ENCODE assay signal across 22 cellular contexts in genomic region chr3:124398594-124398993, GRCh38.
A peak's percentile ranks its signal among the peaks of the same experiment; 100 is the strongest.
DNase-seq lines count a peak whose midpoint lies in the region; ATAC-seq, FAIRE-seq and TF ChIP-seq lines count a peak whose summit lies in the region.
"Had no signal": no experiment of that assay in that cellular context is flagged by ENCODE, and none has a peak within 500 bp of the region (broad histone marks: within the 10 kb centered on the region; RNA-seq: fewer than 3 reads in every experiment).

No MANE protein-coding gene starts in this region.

- H4K8ac ChIP-seq in H1 (ENCODE audit: extremely low read depth, insufficient read depth, low read length): no peak overlapping the region

- no peak overlapping the region for H4K91ac ChIP-seq in H1 (replicated peaks; ENCODE audit: insufficient read length, low read length)

- H3K18ac ChIP-seq in H1 (ENCODE audit: extremely low read depth, low read length): no peak overlapping the region

- no peak overlapping the region for H3K23ac ChIP-seq in H1 (ENCODE audit: insufficient read length)

- DNase-seq in coronary artery (ENCODE audit: low spot score) (no peak), H1 (ENCODE audit: low read depth in 1 of 2, low spot score in 2 of 2) (no peak), thoracic aorta (ENCODE audit: low spot score) (no peak), AG20443 (ENCODE audit: low spot score) (no peak), spleen (no peak), midbrain (lab: John Stamatoyannopoulos, UW) (no peak)
- DNase-seq: 8988T; ACHN; AML-193; Caco-2; Calu3; CD4-positive, alpha-beta T cell; CD8-positive, alpha-beta T cell; DMS79 treated with DMSO at 0.1 percent for 48 hours; GF-D8 had no signal

- no peak overlapping the region for H2BK5ac ChIP-seq in H1 (ENCODE audit: low read depth, low read length)

- H3K4me2 ChIP-seq in H1 (ENCODE audit: insufficient read depth in 1 of 2, low read depth in 2 of 2, low read length in 2 of 2): no peak overlapping the region
- H3K4me2 ChIP-seq: BLaER1 treated with 17β-estradiol and CSF1 and Interleukin-3, amounts not matched to agents 10 nM and 100 nM had no signal

- no peak for TF ChIP-seq CTCF in coronary artery (IDR thresholded peaks at IDR 0.05)
- TF ChIP-seq CTCF in H1 (IDR thresholded peaks at IDR 0.05; ENCODE audit: control extremely low read depth in 1 of 3, insufficient read depth in 1 of 3, low read depth in 1 of 3, low read length in 3 of 3): no peak
- TF ChIP-seq CTCF in thoracic aorta (IDR thresholded peaks at IDR 0.05): no peak
- TF ChIP-seq CTCF in spleen (IDR thresholded peaks at IDR 0.05 in 8 of 11, conservative IDR thresholded peaks at IDR 0.05 in 3 of 11): no peak

- no peak overlapping the region for H2AFZ ChIP-seq in H1 (ENCODE audit: low read length)

- TF ChIP-seq POLR2A in H1 (IDR thresholded peaks at IDR 0.05; ENCODE audit: control extremely low read depth in 1 of 2, low read depth in 2 of 2, low read length in 2 of 2): no peak
- TF ChIP-seq POLR2A in spleen (IDR thresholded peaks at IDR 0.05): no peak

- H3K9me3 ChIP-seq in H1 (ENCODE audit: insufficient read depth in 2 of 2, low read depth in 1 of 2, low read length in 1 of 2) (no peaks in the 10 kb centered on the region), thoracic aorta (no peaks in the 10 kb centered on the region), spleen (no peaks in the 10 kb centered on the region)
- H3K9me3 ChIP-seq: BLaER1 treated with 17β-estradiol and CSF1 and Interleukin-3, amounts not matched to agents 10 nM and 100 nM; Caco-2 had no signal

- H3K4me3 ChIP-seq in coronary artery (no peak overlapping the region), H1 (ENCODE audit: extremely low read depth in 1 of 4, insufficient read depth in 2 of 4, low read depth in 3 of 4, low read length in 4 of 4) (no peak overlapping the region), thoracic aorta (no peak overlapping the region), spleen (no peak overlapping the region)
- H3K4me3 ChIP-seq: BLaER1 treated with 17β-estradiol and CSF1 and Interleukin-3, amounts not matched to agents 10 nM and 100 nM had no signal

- peak overlapping the region; percentile 34 to 66 for H3K27ac ChIP-seq in coronary artery
- no peak overlapping the region for H3K27ac ChIP-seq in H1 (ENCODE audit: low read depth, low read length)
- peak overlapping the region; percentile 36 to 42 for H3K27ac ChIP-seq in thoracic aorta
- no peak overlapping the region for H3K27ac ChIP-seq in spleen
- H3K27ac ChIP-seq: BLaER1 treated with 17β-estradiol and CSF1 and Interleukin-3, amounts not matched to agents 10 nM and 100 nM; C4-2B had no signal

- no peaks in the 10 kb centered on the region for H3K36me3 ChIP-seq in H1 (ENCODE audit: control insufficient read depth in 2 of 4, insufficient read depth in 4 of 4, low read length in 3 of 4)
- peaks cover 31% of the 10 kb centered on the region for H3K36me3 ChIP-seq in thoracic aorta
- H3K36me3 ChIP-seq in spleen: peaks cover 0 to 54% (median 0%) of the 10 kb centered on the region in 6 donors

- H4K5ac ChIP-seq in H1 (ENCODE audit: insufficient read length, low read depth, low read length): no peak overlapping the region

- H3K23me2 ChIP-seq in H1 (ENCODE audit: low read depth, low read length): no peaks in the 10 kb centered on the region

- 0 out of 2 replicates have a peak overlapping the region, but pooled peaks have one; percentile 9 for H2BK12ac ChIP-seq in H1 (ENCODE audit: low read depth, low read length)

- WGBS in H1 (ENCODE audit: extremely low coverage in 1 of 2, insufficient coverage in 1 of 2, insufficient read length in 1 of 2, insufficient replicate concordance in 2 of 2, low coverage in 1 of 2, low lambda C conversion rate in 2 of 2, missing lambda C conversion rate in 1 of 2), 2 experiments: 96% methylated on average over 6 of the region's 7 CpGs; no CpG with 5 or more reads in 1 of the 2 experiments
- 86 to 93% (median 90%) methylated on average over 7 of the region's 7 CpGs for WGBS in spleen, 5 donors

- FAIRE-seq in H1 (lab: Jason Lieb, UNC): no peak
- FAIRE-seq: A204.1, D721Med, G401.6, GM12891 had no signal

- H3K27me3 ChIP-seq in H1 (replicated peaks in 1 of 4; ENCODE audit: control insufficient read depth in 3 of 4, extremely low read depth in 1 of 4, insufficient read depth in 3 of 4, low read length in 3 of 4): no peaks in the 10 kb centered on the region
- H3K27me3 ChIP-seq in thoracic aorta (replicated peaks; ENCODE audit: insufficient read depth): no peaks in the 10 kb centered on the region
- H3K27me3 ChIP-seq in spleen (replicated peaks in 1 of 7): peaks cover 0 to 8% (median 0%) of the 10 kb centered on the region in 7 donors
- H3K27me3 ChIP-seq: BLaER1 treated with 17β-estradiol and CSF1 and Interleukin-3, amounts not matched to agents 10 nM and 100 nM had no signal

- CTCF ChIA-PET in H1 (lab: Charles Lee; ENCODE audit: partially characterized antibody): interaction anchor here (1.2 kb wide), 1 partner anchor 69 kb away, joined by 3 read pairs; no protein-coding TSS in a partner anchor

- no peak for TF ChIP-seq EP300 in H1 (IDR thresholded peaks at IDR 0.05; ENCODE audit: borderline replicate concordance in 1 of 2, low read depth in 2 of 2, low read length in 2 of 2)

- no peak overlapping the region for H3K4ac ChIP-seq in H1 (replicated peaks; ENCODE audit: insufficient read length, low read depth, low read length)

- TF ChIP-seq RAD21 in H1 (IDR thresholded peaks at IDR 0.05 in 1 of 2, conservative IDR thresholded peaks at IDR 0.05 in 1 of 2; ENCODE audit: low read depth in 2 of 2, low read length in 2 of 2): no peak

- H3K4me1 ChIP-seq in H1 (replicated peaks in 1 of 4; ENCODE audit: control insufficient read depth in 3 of 4, insufficient read depth in 4 of 4, low read length in 3 of 4): no peaks in the 10 kb centered on the region; a peak in 2 of 7 replicates
- peaks cover 13 to 46% of the 10 kb centered on the region in 2 donors for H3K4me1 ChIP-seq in thoracic aorta (ENCODE audit: control insufficient read depth in 1 of 2, low read depth in 2 of 2)
- no peaks in the 10 kb centered on the region for H3K4me1 ChIP-seq in spleen
- H3K4me1 ChIP-seq: BLaER1 treated with 17β-estradiol and CSF1 and Interleukin-3, amounts not matched to agents 10 nM and 100 nM had no signal

- intact Hi-C loops in spleen (cut with DNase I; ENCODE audit: low total_unique reads): no loop called here

- H3K9ac ChIP-seq in H1 (replicated peaks in 1 of 4; ENCODE audit: extremely low read depth in 1 of 4, low read depth in 3 of 4, low read length in 3 of 4): no peak overlapping the region
- H3K9ac ChIP-seq: BLaER1 treated with 17β-estradiol and CSF1 and Interleukin-3, amounts not matched to agents 10 nM and 100 nM had no signal

- H3K56ac ChIP-seq in H1 (replicated peaks; ENCODE audit: insufficient read length, low read depth, low read length): no peak overlapping the region

- H2BK20ac ChIP-seq in H1 (ENCODE audit: low read length): no peak overlapping the region

- H3K79me2 ChIP-seq in H1 (ENCODE audit: control insufficient read depth in 1 of 2, insufficient read depth in 2 of 2, low read length in 2 of 2): no peaks in the 10 kb centered on the region

- POLR2A ChIA-PET in H1 (lab: Charles Lee; ENCODE audit: partially characterized antibody): interaction anchor here (0.6 kb wide), 1 partner anchor 269 kb away, joined by 3 read pairs; no protein-coding TSS in a partner anchor

- H2BK15ac ChIP-seq in H1 (ENCODE audit: low read length): no peak overlapping the region

- ATAC-seq in thoracic aorta (ENCODE audit: insufficient number of reproducible peaks, low FRiP score, low read depth) (no peak), GM18511 (IDR thresholded peaks at IDR 0.05; ENCODE audit: unreplicated experiment) (no peak)
- ATAC-seq: CD8-positive, alpha-beta T cell had no signal

- H3K79me1 ChIP-seq in H1 (ENCODE audit: low read depth, low read length): no peaks in the 10 kb centered on the region

- H4K20me1 ChIP-seq in H1 (replicated peaks in 1 of 2; ENCODE audit: control insufficient read depth in 1 of 2, insufficient read depth in 2 of 2, low read length in 2 of 2): no peaks in the 10 kb centered on the region
- H4K20me1 ChIP-seq: BLaER1 treated with 17β-estradiol and CSF1 and Interleukin-3, amounts not matched to agents 10 nM and 100 nM had no signal

- H2BK120ac ChIP-seq in H1 (replicated peaks; ENCODE audit: low read depth, low read length): no peak overlapping the region

- no peak overlapping the region for H3K14ac ChIP-seq in H1 (ENCODE audit: insufficient read length)

- H2AK5ac ChIP-seq in H1 (ENCODE audit: low read depth, low read length): no peak overlapping the region

TF ChIP-seq in H1, 55 proteins besides CTCF, POLR2A, EP300 and RAD21:
- no peak for TF ChIP-seq SP4 (IDR thresholded peaks at IDR 0.05; ENCODE audit: low read length)
- no peak for TF ChIP-seq HDAC6 (IDR thresholded peaks at IDR 0.05; ENCODE audit: low read depth, low read length)
- TF ChIP-seq JUN (IDR thresholded peaks at IDR 0.05; ENCODE audit: low read depth, low read length): no peak
- TF ChIP-seq CREB1 (IDR thresholded peaks at IDR 0.05): no peak
- TF ChIP-seq TAF1 (IDR thresholded peaks at IDR 0.05; ENCODE audit: low read depth, low read length): no peak
- no peak for TF ChIP-seq CTBP2 (IDR thresholded peaks at IDR 0.05; ENCODE audit: borderline replicate concordance, insufficient read depth, insufficient read length, low read length)
- TF ChIP-seq SIX5 (IDR thresholded peaks at IDR 0.05; ENCODE audit: low read depth, low read length): no peak
- TF ChIP-seq NANOG (IDR thresholded peaks at IDR 0.05; ENCODE audit: insufficient read depth, low read depth, low read length, poor library complexity, severe bottlenecking): no peak
- no peak for TF ChIP-seq E2F6 (IDR thresholded peaks at IDR 0.05)
- no peak for TF ChIP-seq CBX5 (IDR thresholded peaks at IDR 0.05; ENCODE audit: low read depth, low read length)
- no peak for TF ChIP-seq CHD2 (IDR thresholded peaks at IDR 0.05; ENCODE audit: low read length)
- TF ChIP-seq KDM5A (IDR thresholded peaks at IDR 0.05; ENCODE audit: low read length): no peak

Comparison
In these comparisons a context has a peak if more than half of its experiments do, and no peak if none do; other contexts are left out.
1. H3K27ac ChIP-seq: peak in coronary artery (2 of 2) and thoracic aorta (2 of 2); none in H1 (single experiment) and spleen (0 of 8).